ENCODE assay signal across 5 cellular contexts in the genomic region with DNA sequence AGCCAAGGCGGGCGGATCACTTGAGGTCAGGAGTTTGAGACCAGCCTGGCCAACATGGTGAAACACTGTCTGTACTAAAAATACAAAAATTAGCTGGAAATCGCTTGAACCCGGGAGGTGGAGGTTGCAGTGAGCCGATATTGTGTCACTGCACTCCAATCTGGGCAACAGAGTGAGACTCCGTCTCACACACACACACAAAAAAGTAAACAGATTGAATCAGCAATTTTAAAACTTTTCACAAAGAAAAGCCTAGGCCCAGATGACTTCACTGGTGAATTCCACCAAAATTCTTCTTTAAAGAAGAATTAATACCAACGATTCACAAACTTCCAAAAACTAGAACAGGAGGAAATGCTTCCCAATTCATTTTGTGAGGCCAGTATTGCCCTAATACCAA. TPM values are rescaled to one million over a fixed set of nuclear protein-coding genes. Genes with fewer than 3 reads are reported as not detected.
DNase-seq lines count a peak whose midpoint lies in the region; ATAC-seq, FAIRE-seq and TF ChIP-seq lines count a peak whose summit lies in the region.
"Not testable (repeated sequence)": the region's sequence is repeated elsewhere in the genome, so short reads cannot be mapped to it uniquely, and the experiment has no call there.

No MANE protein-coding gene starts in this region.

- H3K9me1 ChIP-seq in K562 (ENCODE audit: control insufficient read depth, insufficient read depth, low read length), result not testable (repeated sequence)

- not testable (repeated sequence) for H4K8ac ChIP-seq in mesendoderm (ENCODE audit: low read depth, low read length)

- H3K4me1 ChIP-seq in GM23338 (ENCODE audit: insufficient read depth); HCT116 (ENCODE audit: control insufficient read depth in 1 of 2, insufficient read depth in 2 of 2, low read length in 2 of 2); K562 (replicated peaks in 1 of 2; ENCODE audit: control insufficient read depth in 2 of 2, insufficient read depth in 2 of 2, low read length in 2 of 2); mesendoderm (ENCODE audit: control insufficient read depth, low read depth, low read length); neural progenitor cell: not testable (repeated sequence)

- H3K27ac ChIP-seq in GM23338 (ENCODE audit: low read depth); HCT116 (ENCODE audit: low read depth, low read length); K562 (ENCODE audit: extremely low read depth, low read depth, low read length); mesendoderm (ENCODE audit: low read depth, low read length); neural progenitor cell: not testable (repeated sequence)

- H3K23ac ChIP-seq in mesendoderm (ENCODE audit: low read length), result not testable (repeated sequence)

- not testable (repeated sequence) for TF ChIP-seq EP300 in K562 (IDR thresholded peaks at IDR 0.05; ENCODE audit: low read length)

- not testable (repeated sequence) for H2BK120ac ChIP-seq in mesendoderm (ENCODE audit: low read depth, low read length)

- H3K79me1 ChIP-seq in mesendoderm (ENCODE audit: low read length), result not testable (repeated sequence)

- DNase-seq in GM23338 (ENCODE audit: low spot score); HCT116 (ENCODE audit: low read depth, low spot score); K562 (ENCODE audit: extremely low read depth in 1 of 4, low spot score in 3 of 4); mesendoderm; neural progenitor cell (ENCODE audit: low spot score): not testable (repeated sequence)

- 46% methylated on average over 7 of the region's 7 CpGs for WGBS in K562 (ENCODE audit: insufficient coverage, low coverage, missing lambda C conversion rate)
- no CpG with 5 or more reads among the region's 7 CpGs for WGBS in mesendoderm (ENCODE audit: extremely low coverage, insufficient coverage, low lambda C conversion rate)

- not testable (repeated sequence) for H3K27me3 ChIP-seq in GM23338 (ENCODE audit: insufficient read depth); HCT116 (ENCODE audit: insufficient read depth, low read length); K562 (ENCODE audit: control insufficient read depth in 2 of 2, insufficient read depth in 2 of 2, low read length in 2 of 2); mesendoderm (ENCODE audit: insufficient read depth, low read length, poor library complexity); neural progenitor cell

- not testable (repeated sequence) for H4K20me1 ChIP-seq in GM23338 (replicated peaks; ENCODE audit: insufficient read depth); HCT116 (ENCODE audit: insufficient read depth); K562 (replicated peaks; ENCODE audit: control insufficient read depth, insufficient read depth, low read length); neural progenitor cell (ENCODE audit: low read depth)

- not testable (repeated sequence) for H2BK5ac ChIP-seq in mesendoderm (ENCODE audit: low read length)

- intact Hi-C loops in HCT116 (cut with micrococcal nuclease); K562 (cut with micrococcal nuclease): not testable (repeated sequence)

- FAIRE-seq in K562 (lab: Jason Lieb, UNC), result not testable (repeated sequence)

- not testable (repeated sequence) for TF ChIP-seq POLR2A in HCT116 (IDR thresholded peaks at IDR 0.05; ENCODE audit: borderline replicate concordance, extremely low read depth, insufficient read depth, insufficient read length); K562 (conservative IDR thresholded peaks at IDR 0.05)

- not testable (repeated sequence) for H3K4ac ChIP-seq in mesendoderm (ENCODE audit: low read depth, low read length)

- H3K9ac ChIP-seq in HCT116 (ENCODE audit: low read length); K562 (ENCODE audit: insufficient read depth in 1 of 2, low read depth in 2 of 2, low read length in 2 of 2); mesendoderm (ENCODE audit: low read length); neural progenitor cell: not testable (repeated sequence)

- H3K79me2 ChIP-seq in GM23338 (replicated peaks; ENCODE audit: insufficient read depth); HCT116 (ENCODE audit: insufficient read depth, low read length); K562 (ENCODE audit: control insufficient read depth, insufficient read depth, low read length); mesendoderm (ENCODE audit: control insufficient read depth, insufficient read depth, low read length); neural progenitor cell (ENCODE audit: low read depth): not testable (repeated sequence)

- TF ChIP-seq CTCF in GM23338 (conservative IDR thresholded peaks at IDR 0.05; ENCODE audit: low read depth in 2 of 2); HCT116 (IDR thresholded peaks at IDR 0.05 in 2 of 3, conservative IDR thresholded peaks at IDR 0.05 in 1 of 3; ENCODE audit: borderline replicate concordance in 1 of 3, insufficient read depth in 1 of 3, low read depth in 2 of 3, low read length in 2 of 3); K562 (IDR thresholded peaks at IDR 0.05 in 2 of 3, conservative IDR thresholded peaks at IDR 0.05 in 1 of 3; ENCODE audit: insufficient read depth in 2 of 3, low read depth in 1 of 3, low read length in 3 of 3); neural progenitor cell (IDR thresholded peaks at IDR 0.05): not testable (repeated sequence)

- not testable (repeated sequence) for TF ChIP-seq RAD21 in HCT116 (IDR thresholded peaks at IDR 0.05; ENCODE audit: low read depth); K562 (CRISPR knock-in tag; conservative IDR thresholded peaks at IDR 0.05 in 1 of 2, IDR thresholded peaks at IDR 0.05 in 1 of 2)

- not testable (repeated sequence) for H3F3A ChIP-seq in GM23338 (replicated peaks; ENCODE audit: low read depth); neural progenitor cell (ENCODE audit: low read depth)

- H3K4me2 ChIP-seq in GM23338; HCT116 (ENCODE audit: low read length); K562 (ENCODE audit: insufficient read depth, low read length); mesendoderm (ENCODE audit: low read length); neural progenitor cell: not testable (repeated sequence)

- not testable (repeated sequence) for H3K36me3 Mint-ChIP-seq in GM23338 (ENCODE audit: low read depth); neural progenitor cell

- H2AFZ ChIP-seq in GM23338, result peak overlapping the region; percentile 88; the same call in 1 of the 2 replicates
- H2AFZ ChIP-seq in HCT116 (ENCODE audit: low read depth, low read length, poor library complexity, severe bottlenecking), result peak overlapping the region; percentile 53
- not testable (repeated sequence) for H2AFZ ChIP-seq in K562 (ENCODE audit: low read depth, low read length)
- peak overlapping the region; percentile 39 for H2AFZ ChIP-seq in neural progenitor cell (replicated peaks)

- CTCF ChIA-PET in HCT116 (lab: Charles Lee); K562 (lab: Yijun Ruan, JAX; ENCODE audit: low intra/inter-chr PET ratio): not testable (repeated sequence)

- not testable (repeated sequence) for H3K4me3 Mint-ChIP-seq in GM23338, neural progenitor cell

- not testable (repeated sequence) for ATAC-seq in GM23338, HCT116, K562

- not testable (repeated sequence) for H3K4me3 ChIP-seq in GM23338; HCT116 (replicated peaks in 1 of 2; ENCODE audit: low read depth in 1 of 2, low read length in 2 of 2); K562; mesendoderm (ENCODE audit: low read length); neural progenitor cell

- H3K9me3 ChIP-seq in HCT116 (ENCODE audit: control insufficient read depth in 1 of 2, insufficient read depth in 1 of 2, low read depth in 1 of 2, low read length in 2 of 2); K562 (replicated peaks; ENCODE audit: control insufficient read depth, insufficient read depth, low read depth, low read length); neural progenitor cell (ENCODE audit: low read depth): not testable (repeated sequence)

- H3K18ac ChIP-seq in mesendoderm (ENCODE audit: low read length), result peak overlapping the region; percentile 28

- in situ Hi-C loops in K562 (cut with MboI), result not testable (repeated sequence)

- not testable (repeated sequence) for H2BK15ac ChIP-seq in mesendoderm (replicated peaks; ENCODE audit: low read depth)

- not testable (repeated sequence) for H3K4me1 Mint-ChIP-seq in GM23338, neural progenitor cell

- not testable (repeated sequence) for H4K5ac ChIP-seq in mesendoderm (ENCODE audit: low read length)

- H3K56ac ChIP-seq in mesendoderm (ENCODE audit: low read length), result not testable (repeated sequence)

- not testable (repeated sequence) for BruUV-seq in HCT116 (replicated peaks; lab: Mats Ljungman, UMichigan); K562 (replicated peaks; lab: Mats Ljungman, UMichigan)

- not testable (repeated sequence) for H2AK5ac ChIP-seq in mesendoderm (ENCODE audit: low read length)

- RAD21 ChIA-PET in HCT116 (lab: Charles Lee; ENCODE audit: low non-redundant PET in 1 of 2, low total read pairs in 2 of 2, uncharacterized antibody in 2 of 2, unreplicated experiment in 2 of 2), result not testable (repeated sequence)

- not testable (repeated sequence) for H3K27me3 Mint-ChIP-seq in GM23338 (ENCODE audit: insufficient read depth, low read depth, poor library complexity); neural progenitor cell (ENCODE audit: insufficient read depth, low read depth)

- H3K27ac Mint-ChIP-seq in GM23338, neural progenitor cell: not testable (repeated sequence)

- POLR2A ChIA-PET in HCT116 (lab: Charles Lee), result not testable (repeated sequence)
- POLR2A ChIA-PET in K562 (lab: Yijun Ruan, JAX), result interaction anchor here (0.7 kb wide), 1 partner anchor 11 kb away, joined by 4 read pairs; no protein-coding TSS in a partner anchor

- not testable (repeated sequence) for H3K36me3 ChIP-seq in GM23338 (ENCODE audit: insufficient read depth); HCT116 (ENCODE audit: control insufficient read depth in 1 of 2, insufficient read depth in 2 of 2, low read length in 2 of 2); K562 (ENCODE audit: control insufficient read depth, insufficient read depth, low read length); mesendoderm (ENCODE audit: control insufficient read depth, insufficient read depth, low read length); neural progenitor cell

- not testable (repeated sequence) for H3K9me3 Mint-ChIP-seq in GM23338, neural progenitor cell

- H3K9me2 ChIP-seq in GM23338 (ENCODE audit: insufficient read depth); HCT116 (ENCODE audit: insufficient read depth): not testable (repeated sequence)

RNA-seq across cellular contexts. Expression of a gene that starts 21.4 kb away (rescaled TPM):
- 86.0 and 92.8 TPM in 2 replicates for total RNA-seq in GM23338 (2014; rRNA removed; shearing (Covaris generic))
- polyA plus RNA-seq in GM23338 (2016; fragmentation: Nextera tagmentation; extraction: Ambion mirVana) (106 and 118 TPM in 2 replicates), K562 (2011; rRNA removed) (28.6 and 39.0 TPM in 2 replicates), K562 (2014; fragmentation: Illumina TruSeq; extraction: Trizol) (30.7 and 34.7 TPM in 2 replicates), K562 (2014; fragmentation: Nextera tagmentation; extraction: Ambion mirVana) (1 to 10 TPM; 9.1 to 9.9 TPM), K562 (2014; rRNA removed) (46.5 and 55.6 TPM in 2 replicates)
- total RNA-seq in HCT116 (2021; ENCODE audit: unreplicated experiment) (25.7 TPM), K562 (2014; rRNA removed) (40.4 and 44.3 TPM in 2 replicates), K562 (2014; rRNA removed; fragmentation: Illumina TruSeq; extraction: Trizol) (37.4 and 43.3 TPM in 2 replicates), K562 (2015; rRNA removed; fragmentation: Illumina TruSeq; extraction: Trizol) (38.9 and 44.7 TPM in 2 replicates), K562 (2021) (24.9 and 28.3 TPM in 2 replicates), neural progenitor cell (ENCODE audit: low replicate concordance) (43.3 and 65.2 TPM in 2 replicates)
- polyA plus RNA-seq in HCT116 (2012), result 13.6 and 18.0 TPM in 2 replicates
- total RNA-seq in K562 (2011; cell fraction: chromatin; rRNA removed; ENCODE audit: low replicate concordance), result 17.0 and 32.8 TPM in 2 replicates
- 11.8 and 14.9 TPM in 2 replicates for total RNA-seq in K562 (2011; cell fraction: nucleolus; rRNA removed)
- total RNA-seq in K562 (2011; cell fraction: nucleoplasm; rRNA removed), result 22.3 and 41.6 TPM in 2 replicates
- 27.0 and 29.4 TPM in 2 replicates for polyA plus RNA-seq in K562 (2011; cell fraction: cytosol; rRNA removed)
- 12.6 and 13.0 TPM in 2 replicates for polyA plus RNA-seq in K562 (2011; cell fraction: nucleus; rRNA removed)
- polyA plus RNA-seq in K562 (2012), result 30.8 and 32.2 TPM in 2 replicates
- polyA minus RNA-seq in K562 (2011; rRNA and poly(A)+ RNA removed), result 20.9 and 23.4 TPM in 2 replicates
- 14.1 TPM in 2 replicates for polyA minus RNA-seq in K562 (2011; cell fraction: cytosol; rRNA and poly(A)+ RNA removed)
- polyA minus RNA-seq in K562 (2011; cell fraction: nucleus; rRNA and poly(A)+ RNA removed), result 7.4 and 12.0 TPM in 2 replicates
- polyA plus RNA-seq in mesendoderm (2013, experiment 1 of 2), result 49.6 TPM
- 49.7 TPM for polyA plus RNA-seq in mesendoderm (2013, experiment 2 of 2)
